Comparison of ENCODE assay signal across 8 cellular contexts in the genomic region with DNA sequence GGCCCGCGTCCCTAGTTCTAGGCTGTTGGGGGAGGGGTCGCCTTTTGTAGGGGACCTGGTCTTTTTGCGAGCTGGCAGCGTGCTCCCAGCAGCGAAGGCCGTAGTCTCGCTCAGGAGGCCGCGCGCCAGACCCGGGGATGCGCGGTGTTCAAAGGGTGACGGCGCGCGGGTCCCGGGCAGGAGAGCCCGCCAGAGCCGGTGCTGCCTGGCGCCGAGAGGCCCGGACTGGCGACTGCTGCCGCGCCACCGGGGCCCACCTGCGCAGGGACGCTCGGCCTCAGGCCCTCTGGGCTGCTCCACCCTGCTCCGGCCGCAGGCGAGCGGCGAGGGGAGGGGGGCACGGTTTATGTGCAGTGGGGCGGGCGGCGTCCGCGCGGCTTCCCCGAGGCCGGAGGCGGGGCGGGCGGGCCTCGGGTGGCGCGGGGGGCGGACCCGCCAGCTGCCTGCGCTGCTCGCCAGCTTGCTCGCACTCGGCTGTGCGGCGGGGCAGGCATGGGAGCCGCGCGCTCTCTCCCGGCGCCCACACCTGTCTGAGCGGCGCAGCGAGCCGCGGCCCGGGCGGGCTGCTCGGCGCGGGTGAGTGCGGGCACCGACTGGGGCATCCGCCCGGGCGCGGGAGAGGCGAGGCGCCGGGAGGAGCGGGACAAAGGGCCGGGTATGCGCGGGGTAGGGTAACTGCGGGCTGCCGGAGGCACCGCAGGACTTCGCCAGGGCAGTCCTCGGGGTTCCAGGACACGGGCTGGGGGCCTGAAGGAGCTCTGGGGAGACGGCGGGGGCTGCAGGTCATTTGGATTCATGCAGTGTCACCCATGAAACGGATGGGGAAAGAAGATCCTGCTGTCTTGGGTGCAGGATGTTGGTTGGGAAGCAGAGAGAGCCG. TPM values are rescaled to one million over a fixed set of nuclear protein-coding genes. Genes with fewer than 3 reads are reported as not detected.
DNase-seq lines count a peak whose midpoint lies in the region; ATAC-seq and TF ChIP-seq lines count a peak whose summit lies in the region.

A gene with protein sequence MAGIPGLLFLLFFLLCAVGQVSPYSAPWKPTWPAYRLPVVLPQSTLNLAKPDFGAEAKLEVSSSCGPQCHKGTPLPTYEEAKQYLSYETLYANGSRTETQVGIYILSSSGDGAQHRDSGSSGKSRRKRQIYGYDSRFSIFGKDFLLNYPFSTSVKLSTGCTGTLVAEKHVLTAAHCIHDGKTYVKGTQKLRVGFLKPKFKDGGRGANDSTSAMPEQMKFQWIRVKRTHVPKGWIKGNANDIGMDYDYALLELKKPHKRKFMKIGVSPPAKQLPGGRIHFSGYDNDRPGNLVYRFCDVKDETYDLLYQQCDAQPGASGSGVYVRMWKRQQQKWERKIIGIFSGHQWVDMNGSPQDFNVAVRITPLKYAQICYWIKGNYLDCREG (plus strand): TSS at position 467 of the 880 bp plus-strand sequence. CDS start 7,102 bp downstream, outside the sequence.

- no peaks in the 10 kb centered on the region for H3K79me2 ChIP-seq in MM.1S (ENCODE audit: low read length)

- no peaks in the 10 kb centered on the region for H3K36me3 ChIP-seq in MM.1S (replicated peaks; ENCODE audit: insufficient read depth, low read length)
- H3K36me3 ChIP-seq in mucosa of rectum (ENCODE audit: control insufficient read depth in 2 of 2, insufficient read depth in 2 of 2, low read length in 2 of 2) = no peaks in the 10 kb centered on the region

- H2AFZ ChIP-seq in MM.1S (ENCODE audit: low read length) = peak within 1 kb of the TSS; percentile 62

- H3K4me3 ChIP-seq in MM.1S (ENCODE audit: low read length) (peak within 1 kb of the TSS; percentile 56), mucosa of rectum (ENCODE audit: low read length in 2 of 2) (peak within 1 kb of the TSS; percentile 80 to 83)

- 0 out of 2 replicates have a peak, but pooled peaks cover 2% of the 10 kb centered on the region for H3F3A ChIP-seq in MM.1S (ENCODE audit: insufficient read depth, low read length)

- H3K27ac ChIP-seq in MM.1S (ENCODE audit: low read length) (no peak within 1 kb of the TSS), mucosa of rectum (ENCODE audit: low read depth in 2 of 2, low read length in 2 of 2) (peak within 1 kb of the TSS; percentile 56 to 61), temporal lobe (ENCODE audit: low read depth, low read length) (no peak within 1 kb of the TSS)

- H3K9me3 ChIP-seq in MM.1S (replicated peaks; ENCODE audit: insufficient read depth, low read length) = no peaks in the 10 kb centered on the region
- H3K9me3 ChIP-seq in mucosa of rectum (ENCODE audit: control insufficient read depth in 2 of 2, low read length in 2 of 2) = no peaks in the 10 kb centered on the region

- peak; percentile 16 for DNase-seq in activated naive CD4-positive, alpha-beta T cell treated with Interleukin-2 at 50 U/mL for 16 hours
- DNase-seq in activated naive CD4-positive, alpha-beta T cell (lab: John Stamatoyannopoulos, UW) = no peak
- DNase-seq in MM.1S (peak; percentile 71), NCI-H446 treated with DMSO at 0.1 percent for 48 hours (lab: John Stamatoyannopoulos, UW) (no peak)
- DNase-seq in activated CD8-positive, alpha-beta memory T cell treated with anti-CD3 and anti-CD28 coated beads for 24 hours = peak; percentile 74

- H3K9ac ChIP-seq in MM.1S (ENCODE audit: low read length) (peak within 1 kb of the TSS; percentile 22; the same call in 1 of the 2 replicates), mucosa of rectum (ENCODE audit: low read depth in 1 of 2, low read length in 2 of 2) (peak within 1 kb of the TSS; percentile 52 to 86)

- H3K9me2 ChIP-seq in MM.1S (replicated peaks; ENCODE audit: insufficient read depth, low read length) = no peaks in the 10 kb centered on the region

- no peak for TF ChIP-seq CTCF in MM.1S (IDR thresholded peaks at IDR 0.05; ENCODE audit: low read length)

- H3K4me1 ChIP-seq in MM.1S (ENCODE audit: low read length) (0 out of 2 replicates have a peak, but pooled peaks cover 4% of the 10 kb centered on the region), mucosa of rectum (ENCODE audit: control insufficient read depth in 2 of 2, insufficient read depth in 2 of 2, low read length in 2 of 2) (peaks cover 4 to 5% of the 10 kb centered on the region in 2 donors)

- no peaks in the 10 kb centered on the region for H4K20me1 ChIP-seq in MM.1S (ENCODE audit: insufficient read depth, low read length)

- H3K27me3 ChIP-seq in MM.1S (replicated peaks; ENCODE audit: insufficient read depth, low read length) (peaks cover 11% of the 10 kb centered on the region), mucosa of rectum (ENCODE audit: control insufficient read depth in 2 of 2, insufficient read depth in 2 of 2, low read length in 2 of 2) (no peaks in the 10 kb centered on the region)

- peak; percentile 86 for ATAC-seq in esophagus mucosa

- H3K4me2 ChIP-seq in MM.1S (ENCODE audit: low read depth, low read length) = peak within 1 kb of the TSS; percentile 90

RNA-seq across cellular contexts. Expression of the gene that starts here (rescaled TPM):
- total RNA-seq in esophagus mucosa (11.6 TPM), temporal lobe (19.9 TPM)

Comparison
In these comparisons a context has a peak if more than half of its experiments do, and no peak if none do; other contexts are left out.
1. DNase-seq: peak in activated naive CD4-positive, alpha-beta T cell treated with Interleukin-2 at 50 U/mL for 16 hours (single experiment), MM.1S (single experiment) and activated CD8-positive, alpha-beta memory T cell treated with anti-CD3 and anti-CD28 coated beads for 24 hours (single experiment); none in activated naive CD4-positive, alpha-beta T cell (0 of 4) and NCI-H446 treated with DMSO at 0.1 percent for 48 hours (single experiment).
2. H3K27ac ChIP-seq: peak in mucosa of rectum (2 of 2); none in MM.1S (single experiment) and temporal lobe (single experiment).